ENCODE assay signal across 8 cellular contexts in the genomic region with DNA sequence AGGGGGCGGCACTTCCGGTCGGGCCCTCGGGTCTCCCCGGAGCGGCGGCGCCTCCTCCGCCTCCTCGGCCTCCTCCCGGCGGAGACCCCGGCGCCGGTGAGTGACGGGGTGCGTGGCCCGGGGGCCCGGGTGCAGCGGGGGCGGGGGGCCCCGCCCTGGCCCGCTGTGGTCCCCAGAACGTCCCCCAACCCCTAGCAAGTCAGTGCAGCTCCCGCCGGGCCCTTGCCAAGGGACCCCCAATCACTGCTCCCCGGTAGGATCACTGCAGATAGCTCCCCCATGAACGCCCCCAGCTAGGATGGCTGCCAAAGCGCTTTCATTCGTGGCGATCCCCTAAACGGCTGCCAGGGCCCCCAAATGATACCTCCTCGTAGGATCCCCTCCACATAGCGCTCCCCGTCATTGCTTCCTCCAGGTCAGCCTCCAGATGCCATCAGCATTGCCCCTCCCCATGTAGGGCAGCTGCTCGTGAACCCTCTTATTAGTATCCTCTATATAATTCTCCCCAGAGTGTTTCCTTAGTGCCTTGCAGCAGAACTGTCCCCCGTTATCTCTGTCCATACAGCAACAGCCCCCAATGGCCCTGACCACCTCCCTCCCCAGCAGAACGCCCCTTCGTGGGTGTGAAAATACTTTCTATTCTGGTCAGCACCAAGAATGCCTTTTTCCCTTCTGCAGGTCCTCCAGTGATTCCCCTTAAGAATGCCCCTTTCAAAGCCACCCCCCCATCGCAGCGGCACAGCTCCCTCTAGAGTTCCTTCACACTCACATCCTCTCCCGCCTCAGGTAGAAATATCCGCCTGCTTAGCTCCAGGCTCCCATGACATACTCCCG. TPM values are rescaled to one million over a fixed set of nuclear protein-coding genes. Genes with fewer than 3 reads are reported as not detected.
DNase-seq lines count a peak whose midpoint lies in the region; ATAC-seq and TF ChIP-seq lines count a peak whose summit lies in the region.

A gene (plus strand): TSS at position 11 of the 834 bp plus-strand sequence. CDS start 7,972 bp downstream, outside the sequence.

- DNase-seq in NCI-H748 (lab: John Stamatoyannopoulos, UW; ENCODE audit: unreplicated experiment) (peak; percentile 87), lung microvascular endothelial cell (ENCODE audit: low read depth in 2 of 2) (peak; percentile 81 to 89)
- peak; percentile 75 for DNase-seq in activated CD4-positive, alpha-beta memory T cell treated with anti-CD3 and anti-CD28 coated beads, Interleukin-2, amount 10 ng/mL, durations not matched to agents 7 days and 5 days
- DNase-seq in effector CD8-positive, alpha-beta T cell (lab: John Stamatoyannopoulos, UW) = peak; percentile 59
- DNase-seq in stimulated activated CD4-positive, alpha-beta T cell treated with anti-CD3 and anti-CD28 coated beads, TNF-alpha, amount 100 ng/mL, for 4 hours (ENCODE audit: low read depth in 3 of 3) = peak in 2 of 3 experiments; percentile 43 to 50

- peaks cover 57% of the 10 kb centered on the region for H3K4me1 Mint-ChIP-seq in activated CD4-positive, alpha-beta memory T cell treated with anti-CD3 and anti-CD28 coated beads, Interleukin-2, amount 10 ng/mL, durations not matched to agents 7 days and 5 days

- peaks cover 46% of the 10 kb centered on the region for H3K36me3 Mint-ChIP-seq in activated CD4-positive, alpha-beta memory T cell treated with anti-CD3 and anti-CD28 coated beads, Interleukin-2, amount 10 ng/mL, durations not matched to agents 7 days and 5 days (ENCODE audit: low read depth)

- peak within 1 kb of the TSS; percentile 94 for H3K4me3 Mint-ChIP-seq in activated CD4-positive, alpha-beta memory T cell treated with anti-CD3 and anti-CD28 coated beads, Interleukin-2, amount 10 ng/mL, durations not matched to agents 7 days and 5 days

- H3K9me3 Mint-ChIP-seq in activated CD4-positive, alpha-beta memory T cell treated with anti-CD3 and anti-CD28 coated beads, Interleukin-2, amount 10 ng/mL, durations not matched to agents 7 days and 5 days = no peaks in the 10 kb centered on the region

- CTCF ChIA-PET in activated CD4-positive, alpha-beta memory T cell treated with anti-CD3 and anti-CD28 coated beads, Interleukin-2, amount 10 ng/mL, durations not matched to agents 7 days and 5 days (lab: Charles Lee) = interaction anchor here (0.6 to 3.4 kb wide), 22 partner anchors 14 to 465 kb away, joined by 3 to 56 read pairs (median 6); a partner anchor contains a TSS

- H3K27ac Mint-ChIP-seq in activated CD4-positive, alpha-beta memory T cell treated with anti-CD3 and anti-CD28 coated beads, Interleukin-2, amount 10 ng/mL, durations not matched to agents 7 days and 5 days = peak within 1 kb of the TSS; percentile 95

- peak; percentile 21 for TF ChIP-seq POLR2A in GM15510 (IDR thresholded peaks at IDR 0.05; ENCODE audit: borderline replicate concordance, extremely low read depth, insufficient read length)

- H3K27ac ChIP-seq in 22Rv1 = peak within 1 kb of the TSS; percentile 98

- TF ChIP-seq CTCF in 22Rv1 (IDR thresholded peaks at IDR 0.05) = peak; percentile 82

- POLR2A ChIA-PET in activated CD4-positive, alpha-beta memory T cell treated with anti-CD3 and anti-CD28 coated beads, Interleukin-2, amount 10 ng/mL, durations not matched to agents 7 days and 5 days (lab: Charles Lee) = interaction anchor here (0.7 to 4.3 kb wide), 17 partner anchors 10 to 489 kb away, joined by 3 to 53 read pairs (median 4); a partner anchor contains a TSS

- H3K27me3 Mint-ChIP-seq in activated CD4-positive, alpha-beta memory T cell treated with anti-CD3 and anti-CD28 coated beads, Interleukin-2, amount 10 ng/mL, durations not matched to agents 7 days and 5 days = no peaks in the 10 kb centered on the region

- ATAC-seq in HG03439 (IDR thresholded peaks at IDR 0.05; ENCODE audit: unreplicated experiment) = peak; percentile 30

RNA-seq across cellular contexts. Expression of the gene that starts here (rescaled TPM):
- total RNA-seq in activated CD4-positive, alpha-beta memory T cell treated with anti-CD3 and anti-CD28 coated beads, Interleukin-2, amount 10 ng/mL, durations not matched to agents 7 days and 5 days = 10 to 100 TPM; 15.3 to 15.4 TPM
- total RNA-seq in lung microvascular endothelial cell = 0.44 and 0.79 TPM in 2 replicates

Comparison
In these comparisons a context has a peak if more than half of its experiments do, and no peak if none do; other contexts are left out.
1. Peak in every context shown above with its lines: DNase-seq, ATAC-seq and H3K27ac ChIP-seq.
2. Peak in DNase-seq in lung microvascular endothelial cell; RNA of the gene not detected or under 1 TPM.